Comparison of ENCODE assay signal across 17 cellular contexts in the genomic region with DNA sequence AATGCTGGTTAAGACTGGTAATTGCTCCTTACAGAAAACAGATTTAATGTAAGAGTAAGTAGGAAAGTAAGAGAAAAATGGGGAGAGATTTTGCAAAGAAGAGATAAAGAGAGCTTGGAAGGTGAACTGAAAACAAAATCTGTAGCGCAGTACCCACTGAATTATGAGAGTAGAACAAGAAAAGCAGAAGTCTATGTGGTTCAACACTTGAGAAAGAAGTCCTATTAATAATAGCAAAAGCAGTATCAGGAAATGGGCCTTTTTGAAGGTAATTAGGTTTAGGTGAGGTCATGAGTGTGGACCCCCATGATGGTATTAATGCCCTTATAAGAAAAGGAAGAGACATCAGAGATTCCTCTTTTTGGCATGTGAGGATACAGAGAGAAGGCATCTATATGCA.
"Had no signal": no experiment of that assay in that cellular context is flagged by ENCODE, and none has a peak within 500 bp of the region (broad histone marks: within the 10 kb centered on the region; RNA-seq: fewer than 3 reads in every experiment).

No MANE protein-coding gene starts in this region.

- H3K9ac ChIP-seq: neural progenitor cell had no signal

- ATAC-seq: activated CD8-positive, alpha-beta T cell treated with anti-CD3 and anti-CD28 coated beads, Interleukin-2, amount 10 ng/mL, durations not matched to agents 7 days and 5 days; activated T-cell treated with anti-CD3 and anti-CD28 coated beads, Interleukin-2, amount 50 U/mL, for 72 hours; body of pancreas; left colon had no signal

- H3K9me3 ChIP-seq: body of pancreas, ovary, sigmoid colon, transverse colon, vagina had no signal

- H2AFZ ChIP-seq: neural progenitor cell had no signal

- H3K4me3 ChIP-seq: body of pancreas, lung, neural progenitor cell, ovary, sigmoid colon, transverse colon, vagina had no signal

- H3K36me3 ChIP-seq: neural progenitor cell, ovary, sigmoid colon, transverse colon, vagina had no signal

- H3K4me2 ChIP-seq: neural progenitor cell had no signal

- H3K27me3 ChIP-seq: body of pancreas, neural progenitor cell, ovary, sigmoid colon, transverse colon, vagina had no signal

- DNase-seq: activated CD4-positive, alpha-beta T cell treated with anti-CD3 and anti-CD28 coated beads, Interleukin-2, amount 10 ng/mL, durations not matched to agents 24 days and 14 days; activated CD8-positive, alpha-beta memory T cell treated with anti-CD3 and anti-CD28 coated beads, Interleukin-2, amount 50 U/mL, for 48 hours; activated CD8-positive, alpha-beta T cell treated with anti-CD3 and anti-CD28 coated beads, Interleukin-2, amount 10 ng/mL, durations not matched to agents 7 days and 5 days; activated gamma-delta T cell; activated naive CD8-positive, alpha-beta T cell treated with anti-CD3 and anti-CD28 coated beads for 36 hours; activated T-cell treated with anti-CD3 and anti-CD28 coated beads, Interleukin-2, amount 50 U/mL, for 72 hours; amygdala; body of pancreas; caudate nucleus; left colon; ovary; sigmoid colon; stimulated activated CD4-positive, alpha-beta T cell treated with anti-CD3 and anti-CD28 coated beads, Interleukin-2, amount 100 ng/mL, for 24 hours; transverse colon had no signal

- H3K27ac ChIP-seq: body of pancreas, neural progenitor cell, ovary, sigmoid colon, transverse colon, vagina had no signal

- H3K4me1 ChIP-seq: body of pancreas, neural progenitor cell, transverse colon, vagina had no signal
